15 cellular contexts compared by ENCODE assay signal in genomic region chr12:12158858-12159257, GRCh38.
"Had no signal": no experiment of that assay in that cellular context is flagged by ENCODE, and none has a peak within 500 bp of the region (broad histone marks: within the 10 kb centered on the region; RNA-seq: fewer than 3 reads in every experiment).

No MANE protein-coding gene starts in this region.

- H3K27me3 ChIP-seq: ascending aorta, dorsolateral prefrontal cortex, ovary, stomach had no signal

- H3K9ac ChIP-seq: SK-N-SH had no signal

- ATAC-seq: activated naive CD8-positive, alpha-beta T cell treated with anti-CD3 and anti-CD28 coated beads, Interleukin-2, amount 50 U/mL, for 24 hours; T-cell had no signal

- H3K9me3 ChIP-seq: ascending aorta, ovary, SK-N-SH, stomach, thoracic aorta had no signal

- H3K4me2 ChIP-seq: SK-N-SH had no signal

- H3K27ac ChIP-seq: ovary, stomach had no signal

- H3K4me3 ChIP-seq: ascending aorta, dorsolateral prefrontal cortex, ovary, stomach, thoracic aorta had no signal

- DNase-seq: activated CD4-positive, CD25-positive, alpha-beta regulatory T cell treated with anti-CD3 and anti-CD28 coated beads, Interleukin-2, amount 50 U/mL, for 72 hours; activated naive CD4-positive, alpha-beta T cell treated with anti-CD3 and anti-CD28 coated beads for 36 hours; activated naive CD8-positive, alpha-beta T cell treated with anti-CD3 and anti-CD28 coated beads, Interleukin-2, amount 50 U/mL, for 24 hours; dorsolateral prefrontal cortex; erythroblast; glutamatergic neuron; immature natural killer cell; ovary; SK-N-SH; small intestine; stomach; T-cell; T-helper 9 cell had no signal

- H3K36me3 ChIP-seq: ovary, thoracic aorta had no signal
